Comparison of ENCODE assay signal across 1 cellular context in the genomic region with DNA sequence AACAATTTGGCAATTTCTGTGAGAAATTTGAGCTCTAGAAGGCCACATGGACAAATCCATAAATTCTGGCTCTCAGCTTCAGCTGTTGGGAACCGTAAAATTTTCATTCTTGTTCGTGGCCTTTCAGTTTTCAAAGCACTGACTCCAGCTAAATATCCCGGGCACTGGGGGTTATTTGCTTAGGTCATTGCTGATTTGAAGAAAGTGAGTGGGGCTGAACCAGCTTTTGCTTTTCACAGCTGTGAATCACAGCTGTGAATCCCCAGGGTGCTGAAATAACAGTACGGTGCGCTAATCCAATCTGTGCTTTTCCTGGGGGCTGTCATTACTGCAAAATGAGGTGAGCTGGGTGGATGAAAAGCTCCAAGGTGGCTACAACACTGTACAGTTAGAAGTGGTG.
TF ChIP-seq lines count a peak whose summit lies in the region.

No MANE protein-coding gene starts in this region.

TF ChIP-seq in endothelial cell of umbilical vein, 7 proteins besides CTCF, POLR2A, EP300 and RAD21 (continued from another document):
- TF ChIP-seq POLR2AphosphoS5 (IDR thresholded peaks at IDR 0.05; ENCODE audit: insufficient read depth, low read depth, low read length) = no peak
- no peak for TF ChIP-seq GATA2 (IDR thresholded peaks at IDR 0.05; ENCODE audit: insufficient read depth, insufficient read length, low read depth, low read length)
- TF ChIP-seq FOS (IDR thresholded peaks at IDR 0.05; ENCODE audit: borderline replicate concordance, insufficient read depth, low read length) = no peak
- TF ChIP-seq MYC (IDR thresholded peaks at IDR 0.05; ENCODE audit: low read depth, low read length) = no peak
TF ChIP-seq in endothelial cell of umbilical vein: peak in this region for 0.
